ENCODE assay signal across 9 cellular contexts in genomic region chr3:196322-197153, GRCh38. TPM values are rescaled to one million over a fixed set of nuclear protein-coding genes. Genes with fewer than 3 reads are reported as not detected.
DNase-seq lines count a peak whose midpoint lies in the region; ATAC-seq and TF ChIP-seq lines count a peak whose summit lies in the region.
"Had no signal": no experiment of that assay in that cellular context is flagged by ENCODE, and none has a peak within 500 bp of the region (broad histone marks: within the 10 kb centered on the region; RNA-seq: fewer than 3 reads in every experiment).

TSS of gene CHL1 (plus strand) at chr3:196763. CDS start at chr3:319777, 123,014 bp downstream.

- no peak within 1 kb of the TSS for H4K91ac ChIP-seq in IMR-90 (ENCODE audit: insufficient read depth, low read depth, low read length)

- H3K4me1 Mint-ChIP-seq in endothelial cell (ENCODE audit: unreplicated experiment), result no peaks in the 10 kb centered on the region
- H3K4me1 Mint-ChIP-seq in neural progenitor cell, result peaks cover 16% of the 10 kb centered on the region

- in situ Hi-C loops in IMR-90 (cut with MboI; ENCODE audit: low sequenced_read_pairs), result no loop called here

- H3K4ac ChIP-seq in IMR-90 (ENCODE audit: low read depth, low read length), result no peak within 1 kb of the TSS

- H3K9me3 ChIP-seq in IMR-90 (ENCODE audit: control insufficient read depth, insufficient read depth, low read length), result no peaks in the 10 kb centered on the region
- no peaks in the 10 kb centered on the region for H3K9me3 ChIP-seq in neural progenitor cell (ENCODE audit: low read depth)

- H3K27ac Mint-ChIP-seq in endothelial cell (ENCODE audit: unreplicated experiment) (no peak within 1 kb of the TSS), neural progenitor cell (no peak within 1 kb of the TSS)
- H3K27ac Mint-ChIP-seq: dendritic cell treated with granulocyte-macrophage colony-stimulating factor and Interleukin-4, amounts not matched to agents 40 ng/mL and 50 ng/mL, for 4 days had no signal

- H2AK5ac ChIP-seq in IMR-90 (ENCODE audit: low read depth, low read length), result no peak within 1 kb of the TSS

- H3K36me3 Mint-ChIP-seq in endothelial cell (ENCODE audit: low read depth, unreplicated experiment) (peaks cover 6% of the 10 kb centered on the region), neural progenitor cell (no peaks in the 10 kb centered on the region)

- H3K4me1 ChIP-seq in IMR-90 (ENCODE audit: control insufficient read depth, insufficient read depth, low read length) (no peaks in the 10 kb centered on the region), neural progenitor cell (peaks cover 13% of the 10 kb centered on the region)

- H3K18ac ChIP-seq in IMR-90 (ENCODE audit: low read depth, low read length), result no peak within 1 kb of the TSS

- H4K20me1 ChIP-seq in IMR-90 (ENCODE audit: insufficient read depth, low read length) (no peaks in the 10 kb centered on the region), neural progenitor cell (ENCODE audit: low read depth) (no peaks in the 10 kb centered on the region)

- 2% methylated on average over 29 of the region's 64 CpGs; no CpG with 5 or more reads in 1 of the 2 experiments for WGBS in IMR-90 (ENCODE audit: extremely low coverage in 2 of 2, insufficient read length in 1 of 2), 2 experiments

- H3K36me3 ChIP-seq in IMR-90 (ENCODE audit: control insufficient read depth, insufficient read depth, low read length) (no peaks in the 10 kb centered on the region), neural progenitor cell (no peaks in the 10 kb centered on the region)

- H4K5ac ChIP-seq in IMR-90 (ENCODE audit: low read depth, low read length), result no peak within 1 kb of the TSS

- no peak within 1 kb of the TSS for H2BK15ac ChIP-seq in IMR-90 (ENCODE audit: low read depth, low read length)

- dilution Hi-C loops in IMR-90 (cut with HindIII; ENCODE audit: low sequenced_read_pairs, unreplicated experiment), result no loop called here

- H2AK9ac ChIP-seq in IMR-90 (replicated peaks; ENCODE audit: low read depth, low read length, poor library complexity), result no peak within 1 kb of the TSS

- TF ChIP-seq RAD21 in IMR-90 (IDR thresholded peaks at IDR 0.05; ENCODE audit: low read length), result no peak

- no peak within 1 kb of the TSS for H2BK5ac ChIP-seq in IMR-90 (ENCODE audit: low read depth, low read length, poor library complexity, severe bottlenecking)

- peak; percentile 55 for ATAC-seq in IMR-90 (ENCODE audit: low read depth)

- TF ChIP-seq CTCF in IMR-90 (conservative IDR thresholded peaks at IDR 0.05; ENCODE audit: low read depth, low read length) (no peak), endothelial cell (IDR thresholded peaks at IDR 0.05; ENCODE audit: unreplicated experiment) (no peak), neural progenitor cell (IDR thresholded peaks at IDR 0.05) (no peak)

- H3F3A ChIP-seq in neural progenitor cell (ENCODE audit: low read depth), result peaks cover 5% of the 10 kb centered on the region

- POLR2A ChIA-PET in IMR-90 (lab: Charles Lee; ENCODE audit: unreplicated experiment), result no interaction called here

- H2BK20ac ChIP-seq in IMR-90 (ENCODE audit: low read depth, low read length), result 0 out of 2 replicates have a peak within 1 kb of the TSS, but pooled peaks have one; percentile 7

- DNase-seq in GM03348 (ENCODE audit: low spot score) (peak; percentile 5), IMR-90 (no peak), endothelial cell (ENCODE audit: low spot score) (no peak), neural progenitor cell (ENCODE audit: low spot score) (peak; percentile 72), HK-2 (ENCODE audit: unreplicated experiment) (no peak), ecto neural progenitor cell (ENCODE audit: low spot score) (no peak), NCI-H2029 (lab: John Stamatoyannopoulos, UW) (no peak), amniotic stem cell (lab: John Stamatoyannopoulos, UW) (no peak)

- H3K79me2 ChIP-seq in neural progenitor cell (ENCODE audit: low read depth), result no peaks in the 10 kb centered on the region

- TF ChIP-seq POLR2A in IMR-90 (IDR thresholded peaks at IDR 0.05; ENCODE audit: low read depth, low read length), result no peak

- no TSS peak for BruUV-seq in IMR-90 (replicated peaks; lab: Mats Ljungman, UMichigan)

- H3K27me3 Mint-ChIP-seq in endothelial cell (ENCODE audit: unreplicated experiment) (peaks cover 8% of the 10 kb centered on the region), neural progenitor cell (ENCODE audit: insufficient read depth, low read depth) (peaks cover 7% of the 10 kb centered on the region)

- peaks cover 15% of the 10 kb centered on the region for H3K27me3 ChIP-seq in IMR-90 (ENCODE audit: control insufficient read depth, insufficient read depth, low read length)
- H3K27me3 ChIP-seq in neural progenitor cell, result peaks cover 87% of the 10 kb centered on the region

- H3K9me3 Mint-ChIP-seq in endothelial cell (ENCODE audit: unreplicated experiment), result peaks cover 18% of the 10 kb centered on the region
- H3K9me3 Mint-ChIP-seq in neural progenitor cell, result no peaks in the 10 kb centered on the region
- H3K9me3 Mint-ChIP-seq: dendritic cell treated with granulocyte-macrophage colony-stimulating factor and Interleukin-4, amounts not matched to agents 40 ng/mL and 50 ng/mL, for 4 days had no signal

- intact Hi-C loops in IMR-90 (cut with micrococcal nuclease), result loop anchor here (1.0 kb wide), 1 partner anchor 158 kb away; no protein-coding TSS in a partner anchor

- peak within 1 kb of the TSS; percentile 46 for H3K4me3 ChIP-seq in IMR-90 (ENCODE audit: insufficient read depth, low read depth, low read length)
- peak within 1 kb of the TSS; percentile 59 for H3K4me3 ChIP-seq in neural progenitor cell

- H3K27ac ChIP-seq in IMR-90 (ENCODE audit: insufficient read depth, low read length) (no peak within 1 kb of the TSS), neural progenitor cell (no peak within 1 kb of the TSS)

- H2BK120ac ChIP-seq in IMR-90 (ENCODE audit: low read depth, low read length), result no peak within 1 kb of the TSS

- peak within 1 kb of the TSS; percentile 81 for H3K4me3 Mint-ChIP-seq in endothelial cell (ENCODE audit: unreplicated experiment)
- H3K4me3 Mint-ChIP-seq in neural progenitor cell, result peak within 1 kb of the TSS; percentile 95
- H3K4me3 Mint-ChIP-seq: dendritic cell treated with granulocyte-macrophage colony-stimulating factor and Interleukin-4, amounts not matched to agents 40 ng/mL and 50 ng/mL, for 4 days had no signal

- H3K23ac ChIP-seq in IMR-90 (ENCODE audit: low read depth, low read length), result no peak within 1 kb of the TSS

- no peak within 1 kb of the TSS for H3K14ac ChIP-seq in IMR-90 (replicated peaks; ENCODE audit: low read depth, low read length)

- H3K4me2 ChIP-seq in IMR-90 (ENCODE audit: low read depth, low read length) (peak within 1 kb of the TSS; percentile 74), neural progenitor cell (peak within 1 kb of the TSS; percentile 94)

- H3K9ac ChIP-seq in IMR-90 (ENCODE audit: low read depth, low read length), result 0 out of 2 replicates have a peak within 1 kb of the TSS, but pooled peaks have one; percentile 11
- no peak within 1 kb of the TSS for H3K9ac ChIP-seq in neural progenitor cell

- CTCF ChIA-PET in IMR-90 (lab: Yijun Ruan, JAX), result no interaction called here

- H2AFZ ChIP-seq in IMR-90 (replicated peaks; ENCODE audit: low read length, poor library complexity) (peak within 1 kb of the TSS; percentile 80), neural progenitor cell (replicated peaks) (peak within 1 kb of the TSS; percentile 85)

- H3K56ac ChIP-seq in IMR-90 (ENCODE audit: extremely low read depth, insufficient read depth, low read length), result no peak within 1 kb of the TSS; the same call in 1 of the 2 replicates

- H3K9me1 ChIP-seq in IMR-90 (ENCODE audit: insufficient read depth, low read length), result no peaks in the 10 kb centered on the region

- H4K8ac ChIP-seq in IMR-90 (ENCODE audit: low read depth in 2 of 2, low read length in 2 of 2), result no peak within 1 kb of the TSS

- H3K79me1 ChIP-seq in IMR-90 (ENCODE audit: low read depth in 1 of 2, low read length in 2 of 2), result no peaks in the 10 kb centered on the region

TF ChIP-seq in IMR-90, 13 proteins besides CTCF, POLR2A, EP300 and RAD21:
- TF ChIP-seq MAZ (IDR thresholded peaks at IDR 0.05; ENCODE audit: borderline replicate concordance, low read depth, low read length), result no peak
- no peak for TF ChIP-seq NFE2L2 (IDR thresholded peaks at IDR 0.05; ENCODE audit: low read depth, low read length)
- TF ChIP-seq RFX5 (IDR thresholded peaks at IDR 0.05; ENCODE audit: low read depth, low read length), result no peak
- no peak for TF ChIP-seq CEBPB (IDR thresholded peaks at IDR 0.05; ENCODE audit: low read depth, low read length)
- TF ChIP-seq MXI1 (IDR thresholded peaks at IDR 0.05; ENCODE audit: borderline replicate concordance, low read depth, low read length), result no peak
- no peak for TF ChIP-seq SMC3 (IDR thresholded peaks at IDR 0.05; ENCODE audit: low read depth, low read length)
- TF ChIP-seq FOS (IDR thresholded peaks at IDR 0.05; ENCODE audit: low read depth, low read length), result no peak
- TF ChIP-seq CHD1 (IDR thresholded peaks at IDR 0.05; ENCODE audit: low read depth, low read length), result no peak
- TF ChIP-seq USF2 (IDR thresholded peaks at IDR 0.05; ENCODE audit: low read depth, low read length), result no peak
- TF ChIP-seq ELK1 (IDR thresholded peaks at IDR 0.05; ENCODE audit: borderline replicate concordance, low read depth, low read length), result no peak
- TF ChIP-seq RCOR1 (IDR thresholded peaks at IDR 0.05; ENCODE audit: insufficient replicate concordance, low read length), result no peak

RNA-seq across cellular contexts. Expression of gene CHL1, which starts in this region (rescaled TPM):
- total RNA-seq in IMR-90 (2012; rRNA removed), result 1.6 and 2.2 TPM in 2 replicates
- polyA plus RNA-seq in IMR-90 (2012; rRNA removed), result 0.38 and 0.87 TPM in 2 replicates
- polyA plus RNA-seq in IMR-90 (2012; cell fraction: cytosol; rRNA removed), result 0.11 and 0.15 TPM in 2 replicates
- 0.08 and 0.50 TPM in 2 replicates for polyA plus RNA-seq in IMR-90 (2012; cell fraction: nucleus; rRNA removed; ENCODE audit: low replicate concordance)
- not detected for total RNA-seq in endothelial cell (ENCODE audit: unreplicated experiment)
- 0.49 and 0.59 TPM in 2 replicates for total RNA-seq in neural progenitor cell (ENCODE audit: low replicate concordance)

Comparison
In these comparisons a context has a peak if more than half of its experiments do, and no peak if none do; other contexts are left out.
1. Peak in DNase-seq, H3K4me3 ChIP-seq and H3K4me2 ChIP-seq in neural progenitor cell; RNA of the gene not detected or under 1 TPM.